In genomic region chr5:168286386-168286785, GRCh38 we compare ENCODE assay signal across 17 cellular contexts. TPM values are rescaled to one million over a fixed set of nuclear protein-coding genes. Genes with fewer than 3 reads are reported as not detected.
DNase-seq lines count a peak whose midpoint lies in the region; ATAC-seq and TF ChIP-seq lines count a peak whose summit lies in the region.
"Had no signal": no experiment of that assay in that cellular context is flagged by ENCODE, and none has a peak within 500 bp of the region (broad histone marks: within the 10 kb centered on the region; RNA-seq: fewer than 3 reads in every experiment).

No MANE protein-coding gene starts in this region.

- H3K9ac ChIP-seq in Karpas-422 (ENCODE audit: low read length) = no peak overlapping the region

- DNase-seq in Caki2 (ENCODE audit: low read depth) = peak; percentile 30
- DNase-seq in Karpas-422 = peak; percentile 23
- DNase-seq in iPS-NIHi11 (ENCODE audit: low spot score) = peak; percentile 55
- DNase-seq in stimulated activated naive CD4-positive, alpha-beta T cell (lab: John Stamatoyannopoulos, UW) = no peak
- no peak for DNase-seq in osteoblast (ENCODE audit: insufficient read length, low spot score, missing footprints)
- no peak for DNase-seq in NCI-H510A treated with DMSO at 0.1 percent for 48 hours (lab: John Stamatoyannopoulos, UW)
- no peak for DNase-seq in T-helper 2 cell
- DNase-seq: activated CD8-positive, alpha-beta T cell treated with anti-CD3 and anti-CD28 coated beads, Interleukin-2, amount 10 ng/mL, durations not matched to agents 7 days and 5 days; Kasumi-1; left lung; NCI-H2029; stimulated activated CD4-positive, alpha-beta T cell treated with anti-CD3 and anti-CD28 coated beads, Interleukin-2, amount 100 ng/mL, for 24 hours had no signal

- no peak for TF ChIP-seq CTCF in osteoblast (IDR thresholded peaks at IDR 0.05; ENCODE audit: extremely low read depth, low read depth, low read length)

- ATAC-seq in GM19351 (IDR thresholded peaks at IDR 0.05; ENCODE audit: unreplicated experiment) = peak; percentile 40
- ATAC-seq: activated CD8-positive, alpha-beta T cell treated with anti-CD3 and anti-CD28 coated beads, Interleukin-2, amount 10 ng/mL, durations not matched to agents 7 days and 5 days; left lung had no signal

- H3K4me2 ChIP-seq in Karpas-422 (ENCODE audit: low read depth, low read length, poor library complexity, severe bottlenecking) = no peak overlapping the region
- H3K4me2 ChIP-seq in osteoblast (ENCODE audit: insufficient read depth, low read length) = no peak overlapping the region

- no peaks in the 10 kb centered on the region for H3K9me3 ChIP-seq in Karpas-422 (ENCODE audit: low read length)
- H3K9me3 ChIP-seq in osteoblast (ENCODE audit: low read depth, low read length) = peaks cover 4% of the 10 kb centered on the region
- H3K9me3 ChIP-seq: thyroid gland had no signal

- H4K20me1 ChIP-seq in Karpas-422 (ENCODE audit: insufficient read depth, low read depth, low read length) (no peaks in the 10 kb centered on the region), osteoblast (ENCODE audit: insufficient read depth, low read length) (no peaks in the 10 kb centered on the region)

- H3K9me2 ChIP-seq in Karpas-422 (replicated peaks; ENCODE audit: insufficient read depth, low read length) = no peaks in the 10 kb centered on the region

- H3K36me3 ChIP-seq in Karpas-422 (ENCODE audit: insufficient read depth, low read length) (no peaks in the 10 kb centered on the region), osteoblast (ENCODE audit: insufficient read depth, low read length) (no peaks in the 10 kb centered on the region)
- H3K36me3 ChIP-seq: HAP-1, left lung, right atrium auricular region, thyroid gland had no signal

- H3K27ac ChIP-seq in Karpas-422 (ENCODE audit: low read length) = no peak overlapping the region
- no peak overlapping the region for H3K27ac ChIP-seq in osteoblast (ENCODE audit: low read depth, low read length)
- H3K27ac ChIP-seq: left lung, right atrium auricular region, SK-N-MC had no signal

- in situ Hi-C loops in Caki2 (cut with HindIII; ENCODE audit: low pct_unique_long_range_greater_than_20kb, low sequenced_read_pairs) = no loop called here

- no peak overlapping the region for H3K4me3 ChIP-seq in Karpas-422 (ENCODE audit: low read length)
- no peak overlapping the region for H3K4me3 ChIP-seq in osteoblast (ENCODE audit: insufficient read depth, low read length)
- H3K4me3 ChIP-seq: HAP-1, left lung, right atrium auricular region, SK-N-MC, thyroid gland had no signal

- H3K79me2 ChIP-seq in Karpas-422 (ENCODE audit: low read length) (no peaks in the 10 kb centered on the region), osteoblast (ENCODE audit: insufficient read depth, low read length) (no peaks in the 10 kb centered on the region)

- H3K27me3 ChIP-seq in Karpas-422 (ENCODE audit: low read length) (no peaks in the 10 kb centered on the region), osteoblast (ENCODE audit: insufficient read depth, low read length) (no peaks in the 10 kb centered on the region)
- H3K27me3 ChIP-seq: right atrium auricular region, thyroid gland had no signal

- H2AFZ ChIP-seq in Karpas-422 (ENCODE audit: low read length) = no peak overlapping the region
- H2AFZ ChIP-seq in osteoblast (ENCODE audit: low read length) = no peak overlapping the region

- H3K4me1 ChIP-seq in Karpas-422 (ENCODE audit: low read length) (no peaks in the 10 kb centered on the region), osteoblast (ENCODE audit: insufficient read depth, low read length) (peaks cover 5% of the 10 kb centered on the region)
- H3K4me1 ChIP-seq: right atrium auricular region had no signal

RNA-seq across cellular contexts. Expression of gene WWC1, which starts 5.1 kb away (rescaled TPM):
- 98.5 and 102 TPM in 2 replicates for total RNA-seq in Caki2 (2014; rRNA removed; shearing (Covaris generic); ENCODE audit: low replicate concordance)
- not detected in 2 replicates for total RNA-seq in Karpas-422 (2014; rRNA removed; shearing (Covaris generic); ENCODE audit: low replicate concordance)
- 0.88 and 1.4 TPM in 2 replicates for total RNA-seq in osteoblast
- total RNA-seq: activated CD8-positive, alpha-beta T cell treated with anti-CD3 and anti-CD28 coated beads, Interleukin-2, amount 10 ng/mL, durations not matched to agents 7 days and 5 days had no signal

Comparison
In these comparisons a context has a peak if more than half of its experiments do, and no peak if none do; other contexts are left out.
1. DNase-seq: peak in Caki2 (single experiment), Karpas-422 (single experiment) and iPS-NIHi11 (single experiment); none in stimulated activated naive CD4-positive, alpha-beta T cell (0 of 6), osteoblast (single experiment), NCI-H510A treated with DMSO at 0.1 percent for 48 hours (single experiment) and T-helper 2 cell (0 of 5).
2. RNA of gene WWC1, which starts 5.1 kb away (total RNA-seq): 98.5 to 102 TPM in Caki2; 0.88 to 1.4 TPM in osteoblast and not detected in Karpas-422; every median in the first group is over 10 times any median in the second.